In the genomic region with DNA sequence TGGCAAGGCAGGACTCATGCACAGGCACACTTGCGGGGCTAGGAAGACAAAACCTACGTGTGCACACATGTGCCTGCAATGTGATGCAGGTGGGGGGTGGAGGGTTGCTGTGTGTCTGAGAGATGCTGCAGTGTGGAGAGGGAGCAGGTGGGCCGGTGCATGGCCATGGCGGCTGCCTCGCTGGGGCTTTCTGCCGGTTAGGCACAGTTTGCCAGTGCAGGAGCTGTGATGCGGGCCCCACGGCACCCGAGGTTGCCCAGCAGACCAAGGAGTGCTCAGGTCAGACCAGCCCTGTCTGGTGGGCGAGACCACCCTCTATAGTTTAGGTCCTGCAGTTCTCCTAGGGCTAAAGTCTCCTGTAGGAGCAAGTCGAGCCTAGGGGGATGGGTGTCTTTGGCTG, we compare ENCODE assay signal across 1 cellular context.
TF ChIP-seq lines count a peak whose summit lies in the region.

No MANE protein-coding gene starts in this region.

TF ChIP-seq in HepG2, 621 proteins besides CTCF, POLR2A, EP300 and RAD21:
- TF ChIP-seq, protein P1, sequence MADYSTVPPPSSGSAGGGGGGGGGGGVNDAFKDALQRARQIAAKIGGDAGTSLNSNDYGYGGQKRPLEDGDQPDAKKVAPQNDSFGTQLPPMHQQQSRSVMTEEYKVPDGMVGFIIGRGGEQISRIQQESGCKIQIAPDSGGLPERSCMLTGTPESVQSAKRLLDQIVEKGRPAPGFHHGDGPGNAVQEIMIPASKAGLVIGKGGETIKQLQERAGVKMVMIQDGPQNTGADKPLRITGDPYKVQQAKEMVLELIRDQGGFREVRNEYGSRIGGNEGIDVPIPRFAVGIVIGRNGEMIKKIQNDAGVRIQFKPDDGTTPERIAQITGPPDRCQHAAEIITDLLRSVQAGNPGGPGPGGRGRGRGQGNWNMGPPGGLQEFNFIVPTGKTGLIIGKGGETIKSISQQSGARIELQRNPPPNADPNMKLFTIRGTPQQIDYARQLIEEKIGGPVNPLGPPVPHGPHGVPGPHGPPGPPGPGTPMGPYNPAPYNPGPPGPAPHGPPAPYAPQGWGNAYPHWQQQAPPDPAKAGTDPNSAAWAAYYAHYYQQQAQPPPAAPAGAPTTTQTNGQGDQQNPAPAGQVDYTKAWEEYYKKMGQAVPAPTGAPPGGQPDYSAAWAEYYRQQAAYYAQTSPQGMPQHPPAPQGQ (CRISPR knock-in tag; IDR thresholded peaks at IDR 0.05; ENCODE audit: borderline replicate concordance), result no peak
- TF ChIP-seq NFKBIZ (CRISPR knock-in tag; IDR thresholded peaks at IDR 0.05) (no peak), SUZ12 (IDR thresholded peaks at IDR 0.05; ENCODE audit: low read depth, low read length) (no peak), ZNF644 (CRISPR knock-in tag; IDR thresholded peaks at IDR 0.05; ENCODE audit: low read depth) (no peak), CBX1 (IDR thresholded peaks at IDR 0.05; ENCODE audit: low read depth) (no peak)
